ENCODE assay signal across 11 cellular contexts in genomic region chr14:99645545-99646505, GRCh38. TPM values are rescaled to one million over a fixed set of nuclear protein-coding genes. Genes with fewer than 3 reads are reported as not detected.
DNase-seq lines count a peak whose midpoint lies in the region; ATAC-seq, FAIRE-seq and TF ChIP-seq lines count a peak whose summit lies in the region.
"Had no signal": no experiment of that assay in that cellular context is flagged by ENCODE, and none has a peak within 500 bp of the region (broad histone marks: within the 10 kb centered on the region; RNA-seq: fewer than 3 reads in every experiment).

No MANE protein-coding gene starts in this region.

- H2BK12ac ChIP-seq in H1 (ENCODE audit: low read depth, low read length) (no peak overlapping the region), mesenchymal stem cell (ENCODE audit: low read length in 2 of 2) (no peak overlapping the region)

- no peak overlapping the region for H3K27ac Mint-ChIP-seq in activated T-cell treated with anti-CD3 and anti-CD28 coated beads, Interleukin-2, amount 50 U/mL, for 72 hours

- H2BK120ac ChIP-seq in H1 (replicated peaks; ENCODE audit: low read depth, low read length) (no peak overlapping the region), mesenchymal stem cell (ENCODE audit: low read depth, low read length) (peak overlapping the region; percentile 29)

- H3K9me3 ChIP-seq in H1 (ENCODE audit: insufficient read depth in 2 of 2, low read depth in 1 of 2, low read length in 1 of 2) (no peaks in the 10 kb centered on the region), mesenchymal stem cell (ENCODE audit: control insufficient read depth, low read length) (no peaks in the 10 kb centered on the region), tibial artery (no peaks in the 10 kb centered on the region)

- no peak for ATAC-seq in activated T-cell treated with anti-CD3 and anti-CD28 coated beads, Interleukin-2, amount 50 U/mL, for 72 hours (replicated peaks in 1 of 2)
- no peak for ATAC-seq in GM18519 (IDR thresholded peaks at IDR 0.05; ENCODE audit: low FRiP score, unreplicated experiment)
- ATAC-seq in HG03159 (IDR thresholded peaks at IDR 0.05; ENCODE audit: unreplicated experiment) = no peak
- no peak for ATAC-seq in left lobe of liver

- H3K9ac ChIP-seq in H1 (replicated peaks in 1 of 4; ENCODE audit: extremely low read depth in 1 of 4, low read depth in 3 of 4, low read length in 3 of 4) = no peak overlapping the region
- peak overlapping the region; percentile 85 for H3K9ac ChIP-seq in mesenchymal stem cell (ENCODE audit: low read length)

- H3K18ac ChIP-seq in H1 (ENCODE audit: extremely low read depth, low read length) = peak overlapping the region; percentile 51
- peak overlapping the region; percentile 49 to 63 for H3K18ac ChIP-seq in mesenchymal stem cell (ENCODE audit: low read depth in 1 of 2, low read length in 2 of 2)

- H4K5ac ChIP-seq in H1 (ENCODE audit: insufficient read length, low read depth, low read length) = no peak overlapping the region

- no peak for TF ChIP-seq POLR2A in H1 (IDR thresholded peaks at IDR 0.05; ENCODE audit: control extremely low read depth in 1 of 2, low read depth in 2 of 2, low read length in 2 of 2)

- no peaks in the 10 kb centered on the region for H4K20me1 ChIP-seq in H1 (replicated peaks in 1 of 2; ENCODE audit: control insufficient read depth in 1 of 2, insufficient read depth in 2 of 2, low read length in 2 of 2)

- no peak for TF ChIP-seq RAD21 in H1 (IDR thresholded peaks at IDR 0.05 in 1 of 2, conservative IDR thresholded peaks at IDR 0.05 in 1 of 2; ENCODE audit: low read depth in 2 of 2, low read length in 2 of 2)

- CTCF ChIA-PET in H1 (lab: Charles Lee; ENCODE audit: partially characterized antibody) = interaction anchor here (1.0 to 4.7 kb wide), 7 partner anchors 9 to 198 kb away, joined by 3 to 13 read pairs (median 3); no protein-coding TSS in a partner anchor

- no peak overlapping the region for H3K4ac ChIP-seq in H1 (replicated peaks; ENCODE audit: insufficient read length, low read depth, low read length)
- H3K4ac ChIP-seq in mesenchymal stem cell (ENCODE audit: low read depth in 1 of 2, low read length in 2 of 2) = no peak overlapping the region

- H3K79me1 ChIP-seq in H1 (ENCODE audit: low read depth, low read length) = no peaks in the 10 kb centered on the region
- no peaks in the 10 kb centered on the region for H3K79me1 ChIP-seq in mesenchymal stem cell (replicated peaks; ENCODE audit: low read length, poor library complexity, severe bottlenecking)

- H3K23ac ChIP-seq in H1 (ENCODE audit: insufficient read length) (no peak overlapping the region), mesenchymal stem cell (ENCODE audit: low read length in 2 of 2) (peak overlapping the region in 1 of 2 experiments; percentile 80)

- no peaks in the 10 kb centered on the region for H3K36me3 Mint-ChIP-seq in activated T-cell treated with anti-CD3 and anti-CD28 coated beads, Interleukin-2, amount 50 U/mL, for 72 hours (ENCODE audit: insufficient read depth in 2 of 2)

- H3K56ac ChIP-seq in H1 (replicated peaks; ENCODE audit: insufficient read length, low read depth, low read length) = no peak overlapping the region

- no peaks in the 10 kb centered on the region for H3K9me3 Mint-ChIP-seq in activated T-cell treated with anti-CD3 and anti-CD28 coated beads, Interleukin-2, amount 50 U/mL, for 72 hours

- 55% methylated on average over 28 of the region's 32 CpGs; no CpG with 5 or more reads in 1 of the 2 experiments for WGBS in H1 (ENCODE audit: extremely low coverage in 1 of 2, insufficient coverage in 1 of 2, insufficient read length in 1 of 2, insufficient replicate concordance in 2 of 2, low coverage in 1 of 2, low lambda C conversion rate in 2 of 2, missing lambda C conversion rate in 1 of 2), 2 experiments
- 68% methylated on average over 31 of the region's 32 CpGs for WGBS in mesenchymal stem cell

- FAIRE-seq in H1 (lab: Jason Lieb, UNC) = no peak
- FAIRE-seq: A204.1, TTC549 had no signal

- TF ChIP-seq EP300 in H1 (IDR thresholded peaks at IDR 0.05; ENCODE audit: borderline replicate concordance in 1 of 2, low read depth in 2 of 2, low read length in 2 of 2) = no peak

- no peak overlapping the region for H2BK5ac ChIP-seq in H1 (ENCODE audit: low read depth, low read length)
- H2BK5ac ChIP-seq in mesenchymal stem cell (ENCODE audit: low read depth, low read length, poor library complexity, severe bottlenecking) = no peak overlapping the region

- H4K91ac ChIP-seq in H1 (replicated peaks; ENCODE audit: insufficient read length, low read length) = no peak overlapping the region
- H4K91ac ChIP-seq in mesenchymal stem cell (ENCODE audit: low read length) = no peak overlapping the region

- no peak overlapping the region for H2BK20ac ChIP-seq in H1 (ENCODE audit: low read length)

- no peaks in the 10 kb centered on the region for H3K4me1 Mint-ChIP-seq in activated T-cell treated with anti-CD3 and anti-CD28 coated beads, Interleukin-2, amount 50 U/mL, for 72 hours (ENCODE audit: low read depth)

- H3K4me3 Mint-ChIP-seq in activated T-cell treated with anti-CD3 and anti-CD28 coated beads, Interleukin-2, amount 50 U/mL, for 72 hours = peak overlapping the region; percentile 38 to 58

- peak overlapping the region; percentile 40 to 75 (median 56) for H3K4me3 ChIP-seq in H1 (ENCODE audit: extremely low read depth in 1 of 4, insufficient read depth in 2 of 4, low read depth in 3 of 4, low read length in 4 of 4)
- H3K4me3 ChIP-seq in mesenchymal stem cell (ENCODE audit: insufficient read depth in 1 of 2, low read depth in 1 of 2, low read length in 2 of 2) = peak overlapping the region in 1 of 2 experiments; percentile 67
- H3K4me3 ChIP-seq in tibial artery = peak overlapping the region; percentile 45 to 59

- H3K23me2 ChIP-seq in H1 (ENCODE audit: low read depth, low read length) = peaks cover 10% of the 10 kb centered on the region; the same call in 1 of the 2 replicates

- H3K27ac ChIP-seq in H1 (ENCODE audit: low read depth, low read length) = no peak overlapping the region
- no peak overlapping the region for H3K27ac ChIP-seq in mesenchymal stem cell (ENCODE audit: low read length, poor library complexity, severe bottlenecking)
- H3K27ac ChIP-seq in tibial artery = peak overlapping the region in 1 of 2 donors; percentile 33

- H3K36me3 ChIP-seq in H1 (ENCODE audit: control insufficient read depth in 2 of 4, insufficient read depth in 4 of 4, low read length in 3 of 4) = no peaks in the 10 kb centered on the region
- no peaks in the 10 kb centered on the region for H3K36me3 ChIP-seq in mesenchymal stem cell (ENCODE audit: control insufficient read depth in 1 of 2, insufficient read depth in 2 of 2, low read depth in 1 of 2, low read length in 2 of 2)
- no peaks in the 10 kb centered on the region for H3K36me3 ChIP-seq in tibial artery

- H3K27me3 ChIP-seq in H1 (replicated peaks in 1 of 4; ENCODE audit: control insufficient read depth in 3 of 4, extremely low read depth in 1 of 4, insufficient read depth in 3 of 4, low read length in 3 of 4) (peaks cover 0 to 30% (median 22%) of the 10 kb centered on the region in 4 experiments; a peak in 6 of 7 replicates), mesenchymal stem cell (ENCODE audit: control insufficient read depth in 1 of 2, insufficient read depth in 1 of 2, low read length in 2 of 2) (peaks cover 0 to 9% of the 10 kb centered on the region in 2 experiments), tibial artery (peaks cover 0 to 35% of the 10 kb centered on the region in 2 donors)

- H3K14ac ChIP-seq in H1 (ENCODE audit: insufficient read length) (no peak overlapping the region), mesenchymal stem cell (ENCODE audit: low read length in 2 of 2) (peak overlapping the region in 1 of 2 experiments; percentile 27)

- H2BK15ac ChIP-seq in H1 (ENCODE audit: low read length) (peak overlapping the region; percentile 61; the same call in 1 of the 2 replicates), mesenchymal stem cell (ENCODE audit: low read depth, poor library complexity, severe bottlenecking) (peak overlapping the region; percentile 90)

- H3K79me2 ChIP-seq in H1 (ENCODE audit: control insufficient read depth in 1 of 2, insufficient read depth in 2 of 2, low read length in 2 of 2) = no peaks in the 10 kb centered on the region

- H4K8ac ChIP-seq in H1 (ENCODE audit: extremely low read depth, insufficient read depth, low read length) (peak overlapping the region; percentile 93; the same call in 1 of the 2 replicates), mesenchymal stem cell (ENCODE audit: low read length) (peak overlapping the region; percentile 86)

- POLR2A ChIA-PET in H1 (lab: Charles Lee; ENCODE audit: partially characterized antibody) = interaction anchor here (0.8 to 1.0 kb wide), 3 partner anchors 10 to 33 kb away, joined by 3 read pairs; no protein-coding TSS in a partner anchor

- TF ChIP-seq CTCF in H1 (IDR thresholded peaks at IDR 0.05; ENCODE audit: control extremely low read depth in 1 of 3, insufficient read depth in 1 of 3, low read depth in 1 of 3, low read length in 3 of 3) (no peak), tibial artery (IDR thresholded peaks at IDR 0.05) (no peak)

- H3K4me1 ChIP-seq in H1 (replicated peaks in 1 of 4; ENCODE audit: control insufficient read depth in 3 of 4, insufficient read depth in 4 of 4, low read length in 3 of 4) (peaks cover 0 to 14% (median 5%) of the 10 kb centered on the region in 4 experiments; a peak in 5 of 7 replicates), mesenchymal stem cell (ENCODE audit: control insufficient read depth, insufficient read depth, low read depth, low read length) (peaks cover 22% of the 10 kb centered on the region), tibial artery (peaks cover 0 to 19% (median 10%) of the 10 kb centered on the region in 4 donors)

- intact Hi-C loops in tibial artery (cut with DNase I; ENCODE audit: low total_unique reads) = no loop called here

- H3K4me2 ChIP-seq in H1 (ENCODE audit: insufficient read depth in 1 of 2, low read depth in 2 of 2, low read length in 2 of 2) (peak overlapping the region; percentile 55 to 88), mesenchymal stem cell (ENCODE audit: low read length, poor library complexity, severe bottlenecking) (peak overlapping the region; percentile 89)

- H2AK5ac ChIP-seq in H1 (ENCODE audit: low read depth, low read length) (no peak overlapping the region), mesenchymal stem cell (ENCODE audit: low read length, severe bottlenecking) (no peak overlapping the region)

- H2AFZ ChIP-seq in H1 (ENCODE audit: low read length) (no peak overlapping the region), mesenchymal stem cell (ENCODE audit: low read depth, low read length) (peak overlapping the region; percentile 18)

- DNase-seq in activated T-cell treated with anti-CD3 and anti-CD28 coated beads, Interleukin-2, amount 50 U/mL, for 72 hours = no peak
- DNase-seq in activated T-cell treated with anti-CD3 and anti-CD28 coated beads for 4 hours = no peak
- DNase-seq in H1 (ENCODE audit: low read depth in 1 of 2, low spot score in 2 of 2) = peak in 1 of 2 experiments; percentile 54
- no peak for DNase-seq in mesenchymal stem cell
- DNase-seq in tibial artery = no peak
- no peak for DNase-seq in left lobe of liver (ENCODE audit: low spot score)
- DNase-seq: occipital lobe had no signal

- H3K27me3 Mint-ChIP-seq in activated T-cell treated with anti-CD3 and anti-CD28 coated beads, Interleukin-2, amount 50 U/mL, for 72 hours (ENCODE audit: low read depth) = peaks cover 24% of the 10 kb centered on the region

RNA-seq across cellular contexts. Expression of gene HHIPL1, which starts 0.9 kb away (rescaled TPM):
- total RNA-seq in activated T-cell treated with anti-CD3 and anti-CD28 coated beads, Interleukin-2, amount 50 U/mL, for 72 hours = under 1 TPM; 0.39 to 0.58 TPM
- 2.6 and 3.1 TPM in 2 replicates for total RNA-seq in H1 (2021; fragmentation: NEBNext Ultra II Directional; extraction: Animal tissue kit (Norgen Biotek cat#: 25700))
- 1.5 and 2.1 TPM in 2 replicates for polyA plus RNA-seq in H1 (2011; rRNA removed)
- 1.4 TPM for polyA plus RNA-seq in H1 (2011; cell fraction: cytosol; rRNA removed)
- polyA plus RNA-seq in H1 (2011; cell fraction: nucleus; rRNA removed) = 3.1 TPM
- 1.0 to 2.0 TPM (median 1.8 TPM) in 4 replicates for polyA plus RNA-seq in H1 (2012, experiment 1 of 2)
- polyA plus RNA-seq in H1 (2012, experiment 2 of 2) = 1.2 TPM
- polyA plus RNA-seq in H1 (2013, experiment 1 of 2) = 1.2 TPM
- polyA plus RNA-seq in H1 (2013, experiment 2 of 2) = 1.6 TPM
- polyA minus RNA-seq in H1 (2011; rRNA and poly(A)+ RNA removed) = 1.4 and 1.5 TPM in 2 replicates
- polyA minus RNA-seq in H1 (2011; cell fraction: cytosol; rRNA and poly(A)+ RNA removed) = 1.7 TPM
- 3.8 TPM for polyA minus RNA-seq in H1 (2011; cell fraction: nucleus; rRNA and poly(A)+ RNA removed)
- polyA plus RNA-seq in mesenchymal stem cell (2013, experiment 1 of 2) = 0.48 TPM
- polyA plus RNA-seq in mesenchymal stem cell (2013, experiment 2 of 2) = 0.58 TPM
- 0.96 TPM for total RNA-seq in left lobe of liver

RNA-seq across cellular contexts. Expression of gene CYP46A1, which starts 38.3 kb away (rescaled TPM):
- total RNA-seq in activated T-cell treated with anti-CD3 and anti-CD28 coated beads, Interleukin-2, amount 50 U/mL, for 72 hours = under 1 TPM; 0.09 to 0.10 TPM
- total RNA-seq in H1 (2021; fragmentation: NEBNext Ultra II Directional; extraction: Animal tissue kit (Norgen Biotek cat#: 25700)) = 0.71 and 1.3 TPM in 2 replicates
- polyA plus RNA-seq in H1 (2011; rRNA removed) = 0.41 and 0.89 TPM in 2 replicates
- polyA plus RNA-seq in H1 (2011; cell fraction: cytosol; rRNA removed) = 0.88 TPM
- 4.4 TPM for polyA plus RNA-seq in H1 (2011; cell fraction: nucleus; rRNA removed)
- polyA plus RNA-seq in H1 (2012, experiment 1 of 2) = 0.60 to 1.6 TPM (median 0.87 TPM) in 4 replicates
- polyA plus RNA-seq in H1 (2012, experiment 2 of 2) = 0.45 TPM
- 0.63 TPM for polyA plus RNA-seq in H1 (2013, experiment 1 of 2)
- polyA plus RNA-seq in H1 (2013, experiment 2 of 2) = 0.57 TPM
- polyA minus RNA-seq in H1 (2011; rRNA and poly(A)+ RNA removed) = 0.63 and 0.91 TPM in 2 replicates
- polyA minus RNA-seq in H1 (2011; cell fraction: cytosol; rRNA and poly(A)+ RNA removed) = not detected
- 1.9 TPM for polyA minus RNA-seq in H1 (2011; cell fraction: nucleus; rRNA and poly(A)+ RNA removed)
- polyA plus RNA-seq in mesenchymal stem cell (2013, experiment 1 of 2) = 0.03 TPM
- polyA plus RNA-seq in mesenchymal stem cell (2013, experiment 2 of 2) = 0.03 TPM
- total RNA-seq in left lobe of liver = 1.5 TPM

RNA-seq across cellular contexts. Expression of gene CCDC85C, which starts 41.8 kb away (rescaled TPM):
- total RNA-seq in activated T-cell treated with anti-CD3 and anti-CD28 coated beads, Interleukin-2, amount 50 U/mL, for 72 hours = 10 to 100 TPM; 10.1 to 11.3 TPM
- total RNA-seq in H1 (2021; fragmentation: NEBNext Ultra II Directional; extraction: Animal tissue kit (Norgen Biotek cat#: 25700)) = 35.8 and 38.6 TPM in 2 replicates
- polyA plus RNA-seq in H1 (2011; rRNA removed) = 16.8 and 26.4 TPM in 2 replicates
- polyA plus RNA-seq in H1 (2011; cell fraction: cytosol; rRNA removed) = 18.1 TPM
- 31.7 TPM for polyA plus RNA-seq in H1 (2011; cell fraction: nucleus; rRNA removed)
- polyA plus RNA-seq in H1 (2012, experiment 1 of 2) = 18.2 to 30.0 TPM (median 25.2 TPM) in 4 replicates
- 32.9 TPM for polyA plus RNA-seq in H1 (2012, experiment 2 of 2)
- polyA plus RNA-seq in H1 (2013, experiment 1 of 2) = 15.1 TPM
- polyA plus RNA-seq in H1 (2013, experiment 2 of 2) = 15.5 TPM
- 22.2 and 22.8 TPM in 2 replicates for polyA minus RNA-seq in H1 (2011; rRNA and poly(A)+ RNA removed)
- 23.3 TPM for polyA minus RNA-seq in H1 (2011; cell fraction: cytosol; rRNA and poly(A)+ RNA removed)
- polyA minus RNA-seq in H1 (2011; cell fraction: nucleus; rRNA and poly(A)+ RNA removed) = 19.6 TPM
- 1.1 TPM for polyA plus RNA-seq in mesenchymal stem cell (2013, experiment 1 of 2)
- 1.2 TPM for polyA plus RNA-seq in mesenchymal stem cell (2013, experiment 2 of 2)
- 25.0 TPM for total RNA-seq in left lobe of liver
